8 cellular contexts compared by ENCODE assay signal in genomic region chrX:17547658-17548057, GRCh38.
DNase-seq lines count a peak whose midpoint lies in the region; ATAC-seq, FAIRE-seq and TF ChIP-seq lines count a peak whose summit lies in the region.

No MANE protein-coding gene starts in this region.

- no peak for TF ChIP-seq CTCF in fibroblast of pulmonary artery (IDR thresholded peaks at IDR 0.05; ENCODE audit: low read length, missing control alignments)

- DNase-seq in GM18507 (ENCODE audit: extremely low spot score, insufficient read length, low read depth) (no peak), NCI-H2196 treated with DMSO at 0.1 percent for 48 hours (lab: John Stamatoyannopoulos, UW; ENCODE audit: unreplicated experiment) (peak; percentile 65), fibroblast of pulmonary artery (ENCODE audit: low read depth) (peak; percentile 83), urothelium cell line (ENCODE audit: low spot score) (peak; percentile 43), NCI-H1930 (lab: John Stamatoyannopoulos, UW) (no peak), NCI-H524 (lab: John Stamatoyannopoulos, UW) (no peak), 8988T (no peak)

- H3K4me3 ChIP-seq in fibroblast of pulmonary artery (replicated peaks; ENCODE audit: low read depth, low read length), result no peak overlapping the region

- peak; percentile 97 for FAIRE-seq in GM18507 (lab: Jason Lieb, UNC)
- FAIRE-seq in urothelium cell line (lab: Jason Lieb, UNC), result no peak

- ATAC-seq in HG02610 (IDR thresholded peaks at IDR 0.05; ENCODE audit: unreplicated experiment), result peak; percentile 87

Comparison
In these comparisons a context has a peak if more than half of its experiments do, and no peak if none do; other contexts are left out.
1. DNase-seq: peak in NCI-H2196 treated with DMSO at 0.1 percent for 48 hours (single experiment), fibroblast of pulmonary artery (single experiment) and urothelium cell line (single experiment); none in GM18507 (single experiment), NCI-H1930 (0 of 2), NCI-H524 (0 of 2) and 8988T (single experiment).